In the genomic region with DNA sequence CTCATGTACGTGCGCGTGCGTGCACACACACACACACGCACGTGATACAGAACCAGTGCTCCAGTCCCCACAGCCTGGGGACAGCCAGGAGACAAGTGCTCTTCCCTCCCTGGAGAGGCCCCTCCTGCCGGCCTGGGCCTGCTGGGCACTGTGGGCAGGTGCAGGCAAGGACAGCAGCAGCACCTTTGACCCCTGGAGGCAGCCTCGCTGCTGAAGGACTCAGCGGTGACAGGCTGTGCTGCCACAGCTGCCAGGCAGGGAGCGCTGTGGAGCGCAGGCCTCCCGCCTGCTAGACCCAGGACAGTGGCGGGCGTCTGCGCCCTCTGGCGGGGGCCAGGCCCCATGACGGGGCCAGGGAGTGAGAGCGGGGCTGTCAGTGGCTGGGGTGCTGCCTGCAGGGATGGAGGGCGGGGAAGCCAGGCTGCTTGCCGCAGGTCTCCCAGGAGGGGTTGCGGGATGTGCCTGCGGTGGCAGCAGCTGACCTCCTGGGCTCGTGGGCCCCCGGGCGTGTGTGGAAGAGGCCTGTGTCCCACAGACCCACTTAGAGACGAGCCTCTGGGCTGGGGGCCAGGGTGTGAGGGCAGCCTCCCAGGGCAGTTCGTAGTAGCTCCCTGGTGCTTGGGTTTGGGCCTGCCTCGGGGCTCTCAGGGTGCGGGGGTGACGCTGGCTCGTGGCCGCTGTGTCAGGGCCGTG, we compare ENCODE assay signal across 8 cellular contexts.
DNase-seq lines count a peak whose midpoint lies in the region; ATAC-seq and TF ChIP-seq lines count a peak whose summit lies in the region.

No MANE protein-coding gene starts in this region.

- WGBS in endodermal cell (ENCODE audit: insufficient coverage in 1 of 2, insufficient read length in 1 of 2), 2 experiments = 53 to 89% methylated on average over 17 to 33 of the region's 33 CpGs

- H3K9me3 ChIP-seq in BLaER1 (no peaks in the 10 kb centered on the region), NT2/D1 (ENCODE audit: insufficient read depth, low read length) (peaks cover 12% of the 10 kb centered on the region; the same call in 1 of the 2 replicates), endodermal cell (ENCODE audit: control insufficient read depth, low read length) (no peaks in the 10 kb centered on the region)

- no peak overlapping the region for H3K27ac Mint-ChIP-seq in activated CD8-positive, alpha-beta memory T cell treated with anti-CD3 and anti-CD28 coated beads, Interleukin-2, amount 10 ng/mL, durations not matched to agents 7 days and 5 days
- no peak overlapping the region for H3K27ac Mint-ChIP-seq in endodermal cell

- H3K4me3 ChIP-seq in BLaER1 (no peak overlapping the region), NT2/D1 (ENCODE audit: insufficient read length, low read depth) (no peak overlapping the region), endodermal cell (ENCODE audit: low read length) (no peak overlapping the region)

- H4K20me1 ChIP-seq in BLaER1 = peaks cover 70% of the 10 kb centered on the region

- ATAC-seq in HG03521 (IDR thresholded peaks at IDR 0.05; ENCODE audit: unreplicated experiment) = peak; percentile 62
- peak; percentile 92 for ATAC-seq in activated CD8-positive, alpha-beta memory T cell treated with anti-CD3 and anti-CD28 coated beads, Interleukin-2, amount 10 ng/mL, durations not matched to agents 7 days and 5 days

- DNase-seq in GM19240 (ENCODE audit: insufficient read length, low spot score) (peak; percentile 100), NT2/D1 (ENCODE audit: low read depth, low spot score) (peak; percentile 49), endodermal cell (peak; percentile 99), midbrain (lab: John Stamatoyannopoulos, UW) (peak; percentile 79)
- DNase-seq in activated CD8-positive, alpha-beta memory T cell treated with anti-CD3 and anti-CD28 coated beads, Interleukin-2, amount 10 ng/mL, durations not matched to agents 7 days and 5 days = peak; percentile 92
- DNase-seq in stimulated activated CD8-positive, alpha-beta memory T cell treated with anti-CD3 and anti-CD28 coated beads, Interleukin-4, amount 100 ng/mL, for 4 hours (ENCODE audit: low read depth in 2 of 2, low spot score in 1 of 2) = peak; percentile 67

- peaks cover 4% of the 10 kb centered on the region for H3K4me1 Mint-ChIP-seq in activated CD8-positive, alpha-beta memory T cell treated with anti-CD3 and anti-CD28 coated beads, Interleukin-2, amount 10 ng/mL, durations not matched to agents 7 days and 5 days
- H3K4me1 Mint-ChIP-seq in endodermal cell = peaks cover 4% of the 10 kb centered on the region

- peaks cover 68% of the 10 kb centered on the region for H3K27me3 ChIP-seq in BLaER1
- no peaks in the 10 kb centered on the region for H3K27me3 ChIP-seq in NT2/D1 (ENCODE audit: insufficient read depth, insufficient read length)
- no peaks in the 10 kb centered on the region for H3K27me3 ChIP-seq in endodermal cell (ENCODE audit: control insufficient read depth, insufficient read depth, low read length, poor library complexity, severe bottlenecking)

- H3K4me2 ChIP-seq in BLaER1 = peak overlapping the region; percentile 70

- CTCF ChIA-PET in activated CD8-positive, alpha-beta memory T cell treated with anti-CD3 and anti-CD28 coated beads, Interleukin-2, amount 10 ng/mL, durations not matched to agents 7 days and 5 days (lab: Charles Lee) = interaction anchor here (0.6 to 5.6 kb wide), 34 partner anchors 10 to 675 kb away, joined by 3 to 135 read pairs (median 4); a partner anchor contains a TSS

- no peaks in the 10 kb centered on the region for H3K36me3 Mint-ChIP-seq in activated CD8-positive, alpha-beta memory T cell treated with anti-CD3 and anti-CD28 coated beads, Interleukin-2, amount 10 ng/mL, durations not matched to agents 7 days and 5 days
- H3K36me3 Mint-ChIP-seq in endodermal cell (ENCODE audit: low read depth) = no peaks in the 10 kb centered on the region

- H3K27ac ChIP-seq in BLaER1 = no peak overlapping the region
- H3K27ac ChIP-seq in endodermal cell (ENCODE audit: low read depth, low read length) = no peak overlapping the region

- TF ChIP-seq CTCF in endodermal cell (conservative IDR thresholded peaks at IDR 0.05) = peak; percentile 100

- peaks cover 54% of the 10 kb centered on the region for H3K4me1 ChIP-seq in BLaER1
- peaks cover 21% of the 10 kb centered on the region for H3K4me1 ChIP-seq in NT2/D1 (ENCODE audit: insufficient read depth, insufficient read length)
- peaks cover 3% of the 10 kb centered on the region for H3K4me1 ChIP-seq in endodermal cell (ENCODE audit: control insufficient read depth, insufficient read depth, low read length)

- H3K9ac ChIP-seq in BLaER1 (no peak overlapping the region), NT2/D1 (ENCODE audit: insufficient read length, low read depth) (no peak overlapping the region), endodermal cell (ENCODE audit: extremely low read depth, low read length, poor library complexity, severe bottlenecking) (no peak overlapping the region)

- no peaks in the 10 kb centered on the region for H3K9me3 Mint-ChIP-seq in activated CD8-positive, alpha-beta memory T cell treated with anti-CD3 and anti-CD28 coated beads, Interleukin-2, amount 10 ng/mL, durations not matched to agents 7 days and 5 days (ENCODE audit: low read depth)
- H3K9me3 Mint-ChIP-seq in endodermal cell = no peaks in the 10 kb centered on the region

- H3K36me3 ChIP-seq in BLaER1 (no peaks in the 10 kb centered on the region), NT2/D1 (ENCODE audit: insufficient read depth, insufficient read length, low read length) (peaks cover 82% of the 10 kb centered on the region), endodermal cell (ENCODE audit: control insufficient read depth, insufficient read depth, low read length) (peaks cover 4% of the 10 kb centered on the region)

- H3K27me3 Mint-ChIP-seq in activated CD8-positive, alpha-beta memory T cell treated with anti-CD3 and anti-CD28 coated beads, Interleukin-2, amount 10 ng/mL, durations not matched to agents 7 days and 5 days = no peaks in the 10 kb centered on the region
- H3K27me3 Mint-ChIP-seq in endodermal cell (ENCODE audit: insufficient read depth) = no peaks in the 10 kb centered on the region

- no peak overlapping the region for H3K4me3 Mint-ChIP-seq in activated CD8-positive, alpha-beta memory T cell treated with anti-CD3 and anti-CD28 coated beads, Interleukin-2, amount 10 ng/mL, durations not matched to agents 7 days and 5 days
- no peak overlapping the region for H3K4me3 Mint-ChIP-seq in endodermal cell

Comparison
In these comparisons a context has a peak if more than half of its experiments do, and no peak if none do; other contexts are left out.
1. DNase-seq: peak in every context shown above with its lines; median percentile 100 in GM19240; 99 in endodermal cell; 92 in activated CD8-positive, alpha-beta memory T cell treated with anti-CD3 and anti-CD28 coated beads, Interleukin-2, amount 10 ng/mL, durations not matched to agents 7 days and 5 days; 79 in midbrain; 67 in stimulated activated CD8-positive, alpha-beta memory T cell treated with anti-CD3 and anti-CD28 coated beads, Interleukin-4, amount 100 ng/mL, for 4 hours; 49 in NT2/D1.